10 cellular contexts compared by ENCODE assay signal in the genomic region with DNA sequence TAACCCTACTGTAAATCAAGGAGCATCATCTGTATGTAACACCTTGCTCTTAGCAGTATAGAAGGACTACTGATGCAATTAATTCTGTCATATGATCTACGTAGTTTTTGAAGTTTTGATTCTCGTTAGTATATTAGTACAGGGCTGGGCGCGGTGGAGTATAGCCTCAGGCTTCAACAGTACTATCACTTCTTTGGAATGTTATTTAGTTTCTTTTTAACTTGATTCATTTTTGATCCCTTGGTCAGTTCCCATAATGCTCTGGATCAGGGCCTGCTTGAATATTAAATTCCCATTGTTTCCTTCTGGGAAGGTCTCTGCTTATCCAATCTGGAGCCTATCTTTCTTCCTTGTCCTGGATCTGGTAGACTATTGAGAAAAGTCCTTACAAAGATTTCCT. TPM values are rescaled to one million over a fixed set of nuclear protein-coding genes. Genes with fewer than 3 reads are reported as not detected.
A peak's percentile ranks its signal among the peaks of the same experiment; 100 is the strongest.
DNase-seq lines count a peak whose midpoint lies in the region; ATAC-seq, FAIRE-seq and TF ChIP-seq lines count a peak whose summit lies in the region.
"Had no signal": no experiment of that assay in that cellular context is flagged by ENCODE, and none has a peak within 500 bp of the region (broad histone marks: within the 10 kb centered on the region; RNA-seq: fewer than 3 reads in every experiment).

No MANE protein-coding gene starts in this region.

- H3K9ac ChIP-seq in PC-3 (ENCODE audit: low read length) (peak overlapping the region; percentile 76), endothelial cell of umbilical vein (replicated peaks; ENCODE audit: extremely low read depth, insufficient read depth, low read length) (no peak overlapping the region), trophoblast cell (ENCODE audit: low read length) (no peak overlapping the region)

- in situ Hi-C loops in Caki2 (cut with HindIII; ENCODE audit: low pct_unique_long_range_greater_than_20kb, low sequenced_read_pairs), result no loop called here

- peak overlapping the region; percentile 86 for H3K4me2 ChIP-seq in PC-3 (ENCODE audit: low read length)
- H3K4me2 ChIP-seq in endothelial cell of umbilical vein (ENCODE audit: insufficient read depth, low read length), result peak overlapping the region; percentile 23
- H3K4me2 ChIP-seq in trophoblast cell (ENCODE audit: low read length), result no peak overlapping the region

- peaks cover 9% of the 10 kb centered on the region for H3F3A ChIP-seq in PC-3 (ENCODE audit: low read length, unreplicated experiment)

- H3K4ac ChIP-seq in trophoblast cell (ENCODE audit: low read depth, low read length), result no peak overlapping the region

- H3K4me1 Mint-ChIP-seq in glutamatergic neuron (ENCODE audit: low read depth, unreplicated experiment), result no peaks in the 10 kb centered on the region

- H3K27ac ChIP-seq in PC-3 (ENCODE audit: low read length), result peak overlapping the region; percentile 99
- H3K27ac ChIP-seq in endothelial cell of umbilical vein (ENCODE audit: insufficient read depth, low read depth, low read length), result peak overlapping the region; percentile 68
- no peak overlapping the region for H3K27ac ChIP-seq in trophoblast cell (ENCODE audit: low read depth, low read length)
- H3K27ac ChIP-seq: SJCRH30 had no signal

- H3K14ac ChIP-seq in trophoblast cell (ENCODE audit: low read length), result no peak overlapping the region

- no peak overlapping the region for H2BK12ac ChIP-seq in trophoblast cell (ENCODE audit: low read length)

- H3K4me1 ChIP-seq in PC-3 (ENCODE audit: insufficient read depth, low read length) (peaks cover 31% of the 10 kb centered on the region), endothelial cell of umbilical vein (ENCODE audit: control insufficient read depth, extremely low read depth, insufficient read depth, low read length) (peaks cover 23% of the 10 kb centered on the region), trophoblast cell (ENCODE audit: control insufficient read depth in 1 of 2, insufficient read depth in 2 of 2, low read length in 2 of 2) (peaks cover 0 to 12% of the 10 kb centered on the region in 2 experiments)
- H3K4me1 ChIP-seq: SJCRH30 had no signal

- H3K9me3 ChIP-seq in PC-3 (ENCODE audit: low read length) (no peaks in the 10 kb centered on the region), endothelial cell of umbilical vein (replicated peaks; ENCODE audit: control insufficient read depth, insufficient read depth, low read length) (no peaks in the 10 kb centered on the region), trophoblast cell (ENCODE audit: insufficient read depth, low read depth, low read length) (no peaks in the 10 kb centered on the region)
- H3K9me3 ChIP-seq: SJCRH30 had no signal

- TF ChIP-seq CTCF in PC-3 (conservative IDR thresholded peaks at IDR 0.05; ENCODE audit: low read depth, low read length) (no peak), endothelial cell of umbilical vein (IDR thresholded peaks at IDR 0.05; ENCODE audit: extremely low read depth in 1 of 2, insufficient read depth in 1 of 2, low read depth in 1 of 2, low read length in 2 of 2) (no peak), glutamatergic neuron (IDR thresholded peaks at IDR 0.05; ENCODE audit: partially characterized antibody, unreplicated experiment) (no peak)

- no peaks in the 10 kb centered on the region for H3K9me1 ChIP-seq in endothelial cell of umbilical vein (replicated peaks; ENCODE audit: control insufficient read depth, extremely low read depth, insufficient read depth, low read length)

- POLR2A ChIA-PET in PC-3 (lab: Charles Lee; ENCODE audit: unreplicated experiment), result interaction anchor here (0.5 to 0.6 kb wide), 2 partner anchors 198 to 316 kb away, joined by 3 to 4 read pairs; a partner anchor contains a TSS
- POLR2A ChIA-PET in endothelial cell of umbilical vein (lab: Charles Lee), result no interaction called here

- H4K91ac ChIP-seq in trophoblast cell (ENCODE audit: low read depth, low read length), result no peak overlapping the region

- no peak overlapping the region for H3K27ac Mint-ChIP-seq in glutamatergic neuron (ENCODE audit: unreplicated experiment)
- peak overlapping the region in 1 of 2 donors; percentile 83 for H3K27ac Mint-ChIP-seq in activated naive CD4-positive, alpha-beta T cell treated with anti-CD3 and anti-CD28 coated beads, Interleukin-2, amount 50 U/mL, for 72 hours

- dilution Hi-C loops in endothelial cell of umbilical vein (cut with MboI; ENCODE audit: extremely low pct_ligation_motif_present, low sequenced_read_pairs), result no loop called here

- no peak overlapping the region for H2AK5ac ChIP-seq in trophoblast cell (ENCODE audit: low read length)

- H3K79me2 ChIP-seq in PC-3 (ENCODE audit: low read length), result no peaks in the 10 kb centered on the region
- no peaks in the 10 kb centered on the region for H3K79me2 ChIP-seq in endothelial cell of umbilical vein (ENCODE audit: control insufficient read depth, insufficient read depth, low read length)
- no peaks in the 10 kb centered on the region for H3K79me2 ChIP-seq in trophoblast cell (ENCODE audit: control insufficient read depth, insufficient read depth, low read length, poor library complexity)

- H3K9me2 ChIP-seq in PC-3 (replicated peaks; ENCODE audit: low read length), result no peaks in the 10 kb centered on the region

- TF ChIP-seq POLR2A in endothelial cell of umbilical vein (IDR thresholded peaks at IDR 0.05; ENCODE audit: low read depth, low read length), result no peak

- CTCF ChIA-PET in PC-3 (lab: Charles Lee), result interaction anchor here (0.8 kb wide), 1 partner anchor 8 kb away, joined by 6 read pairs; no protein-coding TSS in a partner anchor
- CTCF ChIA-PET in endothelial cell of umbilical vein (lab: Charles Lee), result interaction anchor here (0.5 to 3.0 kb wide), 16 partner anchors 8 to 528 kb away, joined by 3 to 25 read pairs (median 4); no protein-coding TSS in a partner anchor

- no CpG with 5 or more reads among the region's 4 CpGs for WGBS in trophoblast cell (ENCODE audit: extremely low coverage, insufficient coverage, insufficient read length)

- H2BK120ac ChIP-seq in trophoblast cell (ENCODE audit: insufficient read depth, low read length, poor library complexity), result no peak overlapping the region

- H3K27me3 Mint-ChIP-seq in glutamatergic neuron (ENCODE audit: unreplicated experiment), result no peaks in the 10 kb centered on the region

- no peak for FAIRE-seq in endothelial cell of umbilical vein (lab: Jason Lieb, UNC)

- H2AFZ ChIP-seq in PC-3 (ENCODE audit: low read length) (peak overlapping the region; percentile 23), endothelial cell of umbilical vein (ENCODE audit: low read depth, low read length) (peak overlapping the region; percentile 25), trophoblast cell (ENCODE audit: insufficient read depth, low read length, poor library complexity) (no peak overlapping the region)

- H3K36me3 ChIP-seq in PC-3 (ENCODE audit: low read depth, low read length), result no peaks in the 10 kb centered on the region
- H3K36me3 ChIP-seq in endothelial cell of umbilical vein (ENCODE audit: control insufficient read depth in 2 of 2, extremely low read depth in 1 of 2, insufficient read depth in 2 of 2, low read length in 2 of 2), result no peaks in the 10 kb centered on the region
- H3K36me3 ChIP-seq in trophoblast cell (ENCODE audit: control insufficient read depth in 1 of 2, insufficient read depth in 2 of 2, low read length in 2 of 2), result no peaks in the 10 kb centered on the region
- H3K36me3 ChIP-seq: SJCRH30 had no signal

- H3K27me3 ChIP-seq in PC-3 (ENCODE audit: low read length) (no peaks in the 10 kb centered on the region), endothelial cell of umbilical vein (ENCODE audit: control insufficient read depth in 2 of 2, insufficient read depth in 2 of 2, low read length in 2 of 2) (no peaks in the 10 kb centered on the region), trophoblast cell (ENCODE audit: insufficient read depth, low read length) (no peaks in the 10 kb centered on the region)
- H3K27me3 ChIP-seq: SJCRH30 had no signal

- H3K36me3 Mint-ChIP-seq in glutamatergic neuron (ENCODE audit: unreplicated experiment), result no peaks in the 10 kb centered on the region
- no peaks in the 10 kb centered on the region for H3K36me3 Mint-ChIP-seq in activated naive CD4-positive, alpha-beta T cell treated with anti-CD3 and anti-CD28 coated beads, Interleukin-2, amount 50 U/mL, for 72 hours

- H3K4me3 ChIP-seq in PC-3 (ENCODE audit: low read length) (peak overlapping the region; percentile 51), endothelial cell of umbilical vein (replicated peaks in 1 of 3; ENCODE audit: insufficient read depth in 1 of 3, low read depth in 1 of 3, low read length in 3 of 3) (no peak overlapping the region), trophoblast cell (ENCODE audit: low read depth, low read length) (no peak overlapping the region)
- H3K4me3 ChIP-seq: SJCRH30 had no signal

- no peak overlapping the region for H4K8ac ChIP-seq in trophoblast cell (ENCODE audit: low read depth, low read length)

- H3K79me1 ChIP-seq in trophoblast cell (ENCODE audit: low read length), result peaks cover 10% of the 10 kb centered on the region

- H4K20me1 ChIP-seq in PC-3 (ENCODE audit: low read length) (no peaks in the 10 kb centered on the region), endothelial cell of umbilical vein (replicated peaks; ENCODE audit: control insufficient read depth, extremely low read depth, insufficient read depth, low read length) (no peaks in the 10 kb centered on the region)

- no TSS peak for BruUV-seq in PC-3 (replicated peaks; lab: Mats Ljungman, UMichigan)
- BruUV-seq in endothelial cell of umbilical vein (replicated peaks; lab: Mats Ljungman, UMichigan), result no TSS peak

- H3K4me3 Mint-ChIP-seq in glutamatergic neuron (ENCODE audit: unreplicated experiment), result no peak overlapping the region

- no peaks in the 10 kb centered on the region for H3K9me3 Mint-ChIP-seq in glutamatergic neuron (ENCODE audit: unreplicated experiment)
- H3K9me3 Mint-ChIP-seq in activated naive CD4-positive, alpha-beta T cell treated with anti-CD3 and anti-CD28 coated beads, Interleukin-2, amount 50 U/mL, for 72 hours, result no peaks in the 10 kb centered on the region

- H3K18ac ChIP-seq in trophoblast cell (ENCODE audit: low read length), result no peak overlapping the region

- DNase-seq in Caki2 (ENCODE audit: low read depth) (peak; percentile 82), PC-3 (peak; percentile 73), endothelial cell of umbilical vein (ENCODE audit: low read depth, low spot score) (no peak), trophoblast cell (peak; percentile 16 to 53), SW 1271 (lab: John Stamatoyannopoulos, UW) (no peak), glutamatergic neuron (no peak)
- DNase-seq in activated naive CD4-positive, alpha-beta T cell treated with anti-CD3 and anti-CD28 coated beads, Interleukin-2, amount 50 U/mL, for 72 hours (ENCODE audit: low spot score in 2 of 2), result no peak
- DNase-seq: activated effector memory CD4-positive, alpha-beta T cell treated with Interleukin-2 at 50 U/mL for 16 hours had no signal

- H4K12ac ChIP-seq in trophoblast cell (ENCODE audit: low read depth, low read length), result no peak overlapping the region

- ATAC-seq in PC-3 (peak; percentile 60), GM18511 (IDR thresholded peaks at IDR 0.05; ENCODE audit: unreplicated experiment) (no peak)
- no peak for ATAC-seq in activated naive CD4-positive, alpha-beta T cell treated with anti-CD3 and anti-CD28 coated beads, Interleukin-2, amount 50 U/mL, for 72 hours

- H2BK5ac ChIP-seq in trophoblast cell (ENCODE audit: low read depth, low read length, poor library complexity), result no peak overlapping the region

- intact Hi-C loops in PC-3 (cut with micrococcal nuclease) (loop anchor here (2.0 kb wide), 2 partner anchors 24 to 118 kb away; partner anchors contain the start of gene AP4E1), endothelial cell of umbilical vein (cut with micrococcal nuclease) (loop anchor here (2.0 to 10.0 kb wide), 2 partner anchors 198 to 390 kb away; partner anchors contain the start of gene TRPM7)

- no peak overlapping the region for H3K23ac ChIP-seq in trophoblast cell (ENCODE audit: low read length)

RNA-seq across cellular contexts. Expression of gene AP4E1, which starts 23.9 kb away (rescaled TPM):
- total RNA-seq in Caki2 (2014; rRNA removed; shearing (Covaris generic); ENCODE audit: low replicate concordance), result 6.5 and 7.7 TPM in 2 replicates
- total RNA-seq in PC-3 (2014; rRNA removed), result 4.7 and 6.0 TPM in 2 replicates
- 9.8 and 10.1 TPM in 2 replicates for total RNA-seq in endothelial cell of umbilical vein
- 0.96 and 1.6 TPM in 2 replicates for polyA plus RNA-seq in endothelial cell of umbilical vein
- polyA plus RNA-seq in endothelial cell of umbilical vein (2011; cell fraction: cytosol; rRNA removed), result 1.5 and 1.7 TPM in 2 replicates
- 2.5 and 3.9 TPM in 2 replicates for polyA plus RNA-seq in endothelial cell of umbilical vein (2011; cell fraction: nucleus; rRNA removed)
- polyA plus RNA-seq in endothelial cell of umbilical vein (2012), result 3.7 and 5.7 TPM in 2 replicates
- 3.8 and 4.4 TPM in 2 replicates for polyA minus RNA-seq in endothelial cell of umbilical vein
- polyA minus RNA-seq in endothelial cell of umbilical vein (2011; cell fraction: cytosol; rRNA and poly(A)+ RNA removed), result 8.3 TPM
- 5.5 and 8.2 TPM in 2 replicates for polyA minus RNA-seq in endothelial cell of umbilical vein (2011; cell fraction: nucleus; rRNA and poly(A)+ RNA removed)
- 5.0 and 5.4 TPM in 2 replicates for polyA plus RNA-seq in trophoblast cell (2013)
- total RNA-seq in glutamatergic neuron (ENCODE audit: unreplicated experiment), result 15.9 TPM
- total RNA-seq in activated naive CD4-positive, alpha-beta T cell treated with anti-CD3 and anti-CD28 coated beads, Interleukin-2, amount 50 U/mL, for 72 hours, result 10 to 100 TPM; 11.2 to 14.3 TPM

Comparison
In these comparisons a context has a peak if more than half of its experiments do, and no peak if none do; other contexts are left out.
1. DNase-seq: peak in Caki2 (single experiment), PC-3 (single experiment) and trophoblast cell (2 of 2); none in endothelial cell of umbilical vein (single experiment), SW 1271 (0 of 2), glutamatergic neuron (single experiment) and activated naive CD4-positive, alpha-beta T cell treated with anti-CD3 and anti-CD28 coated beads, Interleukin-2, amount 50 U/mL, for 72 hours (0 of 2).